1 cellular context compared by ENCODE assay signal in the genomic region with DNA sequence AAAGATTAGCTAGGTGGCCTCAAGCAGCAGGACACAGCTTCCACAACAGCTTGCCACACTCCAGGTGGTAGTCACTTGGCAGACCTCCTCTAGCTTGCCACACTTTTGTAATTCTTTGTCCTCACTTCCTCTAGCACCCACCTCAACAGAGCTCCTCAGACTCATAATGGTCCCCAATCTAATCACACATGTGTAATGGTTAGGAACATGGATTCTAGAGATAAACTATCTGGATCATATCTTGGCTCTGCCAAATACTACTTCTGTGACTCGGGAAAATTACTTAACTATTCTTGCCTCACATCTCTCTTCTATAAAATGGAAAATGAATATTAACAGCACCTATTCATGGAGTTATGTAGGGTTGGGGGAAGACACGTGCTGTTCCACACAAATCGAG.
TF ChIP-seq lines count a peak whose summit lies in the region.

No MANE protein-coding gene starts in this region.

TF ChIP-seq in K562, 482 proteins besides CTCF, POLR2A, EP300 and RAD21 (continued from another document):
- TF ChIP-seq, protein P1, sequence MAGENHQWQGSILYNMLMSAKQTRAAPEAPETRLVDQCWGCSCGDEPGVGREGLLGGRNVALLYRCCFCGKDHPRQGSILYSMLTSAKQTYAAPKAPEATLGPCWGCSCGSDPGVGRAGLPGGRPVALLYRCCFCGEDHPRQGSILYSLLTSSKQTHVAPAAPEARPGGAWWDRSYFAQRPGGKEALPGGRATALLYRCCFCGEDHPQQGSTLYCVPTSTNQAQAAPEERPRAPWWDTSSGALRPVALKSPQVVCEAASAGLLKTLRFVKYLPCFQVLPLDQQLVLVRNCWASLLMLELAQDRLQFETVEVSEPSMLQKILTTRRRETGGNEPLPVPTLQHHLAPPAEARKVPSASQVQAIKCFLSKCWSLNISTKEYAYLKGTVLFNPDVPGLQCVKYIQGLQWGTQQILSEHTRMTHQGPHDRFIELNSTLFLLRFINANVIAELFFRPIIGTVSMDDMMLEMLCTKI (IDR thresholded peaks at IDR 0.05; ENCODE audit: partially characterized antibody), result no peak
- TF ChIP-seq RBM34 (IDR thresholded peaks at IDR 0.05; ENCODE audit: borderline replicate concordance, insufficient read depth, low read length) (no peak), RCOR1 (IDR thresholded peaks at IDR 0.05; ENCODE audit: borderline replicate concordance in 1 of 2, low read depth in 2 of 2, low read length in 2 of 2) (no peak), MCM7 (IDR thresholded peaks at IDR 0.05) (no peak), TAL1 (IDR thresholded peaks at IDR 0.05) (peak; percentile 32; the same call in 1 of the 2 replicates), RUNX1 (IDR thresholded peaks at IDR 0.05; ENCODE audit: low read depth) (no peak), CTBP1 (IDR thresholded peaks at IDR 0.05; ENCODE audit: borderline replicate concordance) (no peak), NELFE (IDR thresholded peaks at IDR 0.05; ENCODE audit: insufficient read depth, insufficient read length) (no peak), NCOR1 (IDR thresholded peaks at IDR 0.05) (peak; percentile 31; the same call in 1 of the 2 replicates), SMAD2 (IDR thresholded peaks at IDR 0.05; ENCODE audit: low read depth, low read length) (no peak), ZNF174 (CRISPR knock-in tag; IDR thresholded peaks at IDR 0.05) (no peak), KLF16 (IDR thresholded peaks at IDR 0.05) (no peak), ZNF57 (CRISPR knock-in tag; IDR thresholded peaks at IDR 0.05) (no peak), SMARCE1 (IDR thresholded peaks at IDR 0.05) (no peak)
- TF ChIP-seq, protein P2, sequence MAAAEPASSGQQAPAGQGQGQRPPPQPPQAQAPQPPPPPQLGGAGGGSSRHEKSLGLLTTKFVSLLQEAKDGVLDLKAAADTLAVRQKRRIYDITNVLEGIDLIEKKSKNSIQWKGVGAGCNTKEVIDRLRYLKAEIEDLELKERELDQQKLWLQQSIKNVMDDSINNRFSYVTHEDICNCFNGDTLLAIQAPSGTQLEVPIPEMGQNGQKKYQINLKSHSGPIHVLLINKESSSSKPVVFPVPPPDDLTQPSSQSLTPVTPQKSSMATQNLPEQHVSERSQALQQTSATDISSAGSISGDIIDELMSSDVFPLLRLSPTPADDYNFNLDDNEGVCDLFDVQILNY (CRISPR knock-in tag; IDR thresholded peaks at IDR 0.05), result no peak
- TF ChIP-seq, protein P3, sequence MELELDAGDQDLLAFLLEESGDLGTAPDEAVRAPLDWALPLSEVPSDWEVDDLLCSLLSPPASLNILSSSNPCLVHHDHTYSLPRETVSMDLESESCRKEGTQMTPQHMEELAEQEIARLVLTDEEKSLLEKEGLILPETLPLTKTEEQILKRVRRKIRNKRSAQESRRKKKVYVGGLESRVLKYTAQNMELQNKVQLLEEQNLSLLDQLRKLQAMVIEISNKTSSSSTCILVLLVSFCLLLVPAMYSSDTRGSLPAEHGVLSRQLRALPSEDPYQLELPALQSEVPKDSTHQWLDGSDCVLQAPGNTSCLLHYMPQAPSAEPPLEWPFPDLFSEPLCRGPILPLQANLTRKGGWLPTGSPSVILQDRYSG (tag; conservative IDR thresholded peaks at IDR 0.05; ENCODE audit: low read depth), result no peak
- TF ChIP-seq, protein P4, sequence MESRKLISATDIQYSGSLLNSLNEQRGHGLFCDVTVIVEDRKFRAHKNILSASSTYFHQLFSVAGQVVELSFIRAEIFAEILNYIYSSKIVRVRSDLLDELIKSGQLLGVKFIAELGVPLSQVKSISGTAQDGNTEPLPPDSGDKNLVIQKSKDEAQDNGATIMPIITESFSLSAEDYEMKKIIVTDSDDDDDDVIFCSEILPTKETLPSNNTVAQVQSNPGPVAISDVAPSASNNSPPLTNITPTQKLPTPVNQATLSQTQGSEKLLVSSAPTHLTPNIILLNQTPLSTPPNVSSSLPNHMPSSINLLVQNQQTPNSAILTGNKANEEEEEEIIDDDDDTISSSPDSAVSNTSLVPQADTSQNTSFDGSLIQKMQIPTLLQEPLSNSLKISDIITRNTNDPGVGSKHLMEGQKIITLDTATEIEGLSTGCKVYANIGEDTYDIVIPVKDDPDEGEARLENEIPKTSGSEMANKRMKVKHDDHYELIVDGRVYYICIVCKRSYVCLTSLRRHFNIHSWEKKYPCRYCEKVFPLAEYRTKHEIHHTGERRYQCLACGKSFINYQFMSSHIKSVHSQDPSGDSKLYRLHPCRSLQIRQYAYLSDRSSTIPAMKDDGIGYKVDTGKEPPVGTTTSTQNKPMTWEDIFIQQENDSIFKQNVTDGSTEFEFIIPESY (CRISPR knock-in tag; IDR thresholded peaks at IDR 0.05), result no peak
